Comparison of ENCODE assay signal across 8 cellular contexts in the genomic region with DNA sequence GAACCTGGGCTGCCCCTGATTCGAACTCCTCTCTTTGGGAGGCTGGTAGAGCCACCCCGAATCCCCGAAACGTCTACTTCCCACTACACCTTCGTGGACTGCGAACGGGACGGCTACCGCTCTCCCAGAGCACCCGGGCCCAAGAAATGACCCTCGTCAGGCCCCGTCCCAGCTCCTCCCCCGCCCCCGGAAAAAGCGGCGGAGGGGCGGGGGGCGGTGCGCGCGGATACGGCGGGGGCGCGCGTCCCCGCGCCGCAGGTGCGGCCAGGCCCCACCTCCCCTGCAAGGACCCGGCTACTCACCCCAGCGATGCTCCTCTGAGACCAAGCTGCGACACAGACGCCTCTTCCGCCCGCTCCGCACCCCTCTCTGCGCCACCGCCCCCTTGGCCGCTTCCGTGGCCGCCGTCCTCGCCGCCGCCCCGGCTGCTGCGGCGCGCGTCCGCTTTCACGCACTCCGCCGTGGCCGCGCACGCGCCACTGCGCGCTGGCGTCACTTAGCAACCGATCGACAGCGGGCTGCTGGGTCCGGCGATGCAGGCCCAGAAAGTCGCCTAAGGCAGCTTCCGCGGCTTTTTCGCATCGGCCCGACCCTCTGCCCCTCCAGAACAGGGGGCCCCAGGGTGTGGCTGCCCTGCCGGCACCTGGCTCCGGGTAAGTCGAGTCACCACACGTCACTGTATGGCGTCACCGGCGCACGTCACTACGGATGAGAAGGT. TPM values are rescaled to one million over a fixed set of nuclear protein-coding genes. Genes with fewer than 3 reads are reported as not detected.
DNase-seq lines count a peak whose midpoint lies in the region; FAIRE-seq and TF ChIP-seq lines count a peak whose summit lies in the region.

TSS of gene BTBD9 (minus strand) at position 432 of the 718 bp plus-strand sequence.

- peak within 1 kb of the TSS; percentile 95 to 98 for H3K27ac ChIP-seq in right atrium auricular region

- peaks cover 0 to 29% of the 10 kb centered on the region in 2 donors for H3K4me1 ChIP-seq in right atrium auricular region

- TF ChIP-seq POLR2A in GM10847 (IDR thresholded peaks at IDR 0.05; ENCODE audit: extremely low read depth, insufficient read length) = peak; percentile 67

- H3K9me3 ChIP-seq in right atrium auricular region = no peaks in the 10 kb centered on the region

- H3K27me3 ChIP-seq in right atrium auricular region = no peaks in the 10 kb centered on the region

- no peaks in the 10 kb centered on the region for H3K36me3 ChIP-seq in right atrium auricular region

- H3K4me3 ChIP-seq in HFF-Myc (replicated peaks; ENCODE audit: low read depth, low read length) (peak within 1 kb of the TSS; percentile 85), right atrium auricular region (peak within 1 kb of the TSS; percentile 88 to 94)

- FAIRE-seq in urothelium cell line (lab: Jason Lieb, UNC) = peak; percentile 79

- intact Hi-C loops in T-helper 1 cell treated with Interleukin-12 subunit alpha and Interleukin-12 subunit beta and Interleukin-4 antibody, amounts not matched to agents 30 ng/mL and 1 ng/mL, for 36 hours (cut with micrococcal nuclease) = loop anchor here (1.0 to 5.0 kb wide), 7 partner anchors 33 to 1206 kb away; partner anchors contain the start of genes CMTR1, GLO1, SAYSD1 and ZFAND3

- DNase-seq in HFF-Myc (ENCODE audit: extremely low read depth, low read depth) = peak; percentile 30
- peak; percentile 91 for DNase-seq in NAMALWA (ENCODE audit: low spot score)
- peak; percentile 85 for DNase-seq in amniotic stem cell (lab: John Stamatoyannopoulos, UW)
- DNase-seq in right atrium auricular region (ENCODE audit: low spot score) = peak; percentile 83
- peak; percentile 37 for DNase-seq in pulmonary artery endothelial cell (ENCODE audit: low read depth, low spot score)
- DNase-seq in urothelium cell line (ENCODE audit: low spot score) = peak; percentile 90

- TF ChIP-seq CTCF in HFF-Myc (IDR thresholded peaks at IDR 0.05; ENCODE audit: low read depth, low read length, missing control alignments) = no peak
- TF ChIP-seq CTCF in right atrium auricular region (IDR thresholded peaks at IDR 0.05) = no peak

RNA-seq across cellular contexts. Expression of gene BTBD9, which starts in this region (rescaled TPM):
- total RNA-seq in T-helper 1 cell treated with Interleukin-12 subunit alpha and Interleukin-12 subunit beta and Interleukin-4 antibody, amounts not matched to agents 30 ng/mL and 1 ng/mL, for 36 hours = 18.4 and 21.7 TPM in 2 replicates
- 10 to 100 TPM; 14.2 to 18.2 TPM for total RNA-seq in right atrium auricular region
- total RNA-seq in pulmonary artery endothelial cell = 7.6 and 11.0 TPM in 2 replicates

Comparison
In these comparisons a context has a peak if more than half of its experiments do, and no peak if none do; other contexts are left out.
1. Peak in every context shown above with its lines: DNase-seq, H3K4me3 ChIP-seq and H3K27ac ChIP-seq.
2. DNase-seq: peak in every context shown above with its lines; median percentile 91 in NAMALWA; 90 in urothelium cell line; 85 in amniotic stem cell; 83 in right atrium auricular region; 37 in pulmonary artery endothelial cell; 30 in HFF-Myc.